Comparison of ENCODE assay signal across 8 cellular contexts in the genomic region with DNA sequence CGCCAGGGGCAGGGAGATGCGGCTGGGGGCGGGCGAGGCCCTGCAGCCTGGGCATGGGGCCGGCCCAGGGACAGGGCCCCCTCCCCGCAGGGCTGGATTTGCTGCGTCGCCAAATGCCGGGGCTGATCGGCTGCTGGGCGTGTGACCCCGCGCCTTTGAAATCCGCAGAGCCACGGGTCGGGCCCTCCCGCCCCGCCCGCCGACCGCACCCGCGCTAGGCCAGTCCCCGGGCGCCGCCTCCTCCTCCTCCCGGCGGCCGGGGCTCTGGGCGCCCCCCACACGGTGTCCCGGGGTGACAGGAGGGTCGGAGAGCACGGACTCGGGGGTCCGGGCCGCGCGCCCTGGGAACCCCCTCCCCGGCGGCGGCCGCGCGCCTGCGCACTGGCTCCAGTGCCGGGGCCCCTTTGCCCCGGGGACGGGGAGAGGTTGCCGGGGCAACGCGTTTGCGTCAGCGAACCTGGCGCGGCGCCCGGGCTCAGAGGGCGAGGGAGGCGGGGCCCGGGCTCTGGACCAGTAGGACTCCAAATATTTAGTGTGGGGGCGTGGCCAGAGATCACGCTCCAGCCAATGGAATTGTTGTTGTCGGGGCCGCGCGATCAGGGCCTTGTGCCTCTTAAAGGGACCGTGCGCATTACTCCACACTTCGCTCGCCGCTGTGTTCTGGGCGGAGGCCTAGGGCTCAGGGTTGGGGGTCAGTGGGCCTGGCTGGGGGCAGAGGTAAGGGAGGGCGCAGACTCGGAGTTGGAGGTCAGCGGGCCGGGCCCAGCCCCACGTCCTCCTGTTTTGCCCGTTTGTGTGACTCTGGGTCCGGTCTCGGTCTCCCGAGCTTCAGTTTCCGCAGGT. TPM values are rescaled to one million over a fixed set of nuclear protein-coding genes. Genes with fewer than 3 reads are reported as not detected.
DNase-seq lines count a peak whose midpoint lies in the region; ATAC-seq and TF ChIP-seq lines count a peak whose summit lies in the region.

No MANE protein-coding gene starts in this region.

- peaks cover 28% of the 10 kb centered on the region for H3K4me1 Mint-ChIP-seq in WTC11

- H3K4me3 ChIP-seq in cardiac fibroblast (replicated peaks in 1 of 2; ENCODE audit: low read depth in 2 of 2, low read length in 2 of 2) = peak overlapping the region; percentile 43 to 57

- peak overlapping the region; percentile 87 for H3K4me3 Mint-ChIP-seq in WTC11

- H3K27me3 Mint-ChIP-seq in WTC11 (ENCODE audit: low read depth) = no peaks in the 10 kb centered on the region

- peak overlapping the region; percentile 97 for H3K27ac Mint-ChIP-seq in WTC11

- ATAC-seq in GM18909 (IDR thresholded peaks at IDR 0.05; ENCODE audit: poor library complexity, unreplicated experiment) (peak; percentile 81), HG03159 (IDR thresholded peaks at IDR 0.05; ENCODE audit: unreplicated experiment) (peak; percentile 80), WTC11 (peak; percentile 89)

- CTCF ChIA-PET in WTC11 (lab: Charles Lee) = interaction anchor here (0.7 to 1.1 kb wide), 6 partner anchors 9 to 131 kb away, joined by 3 to 5 read pairs (median 4); no protein-coding TSS in a partner anchor

- no peaks in the 10 kb centered on the region for H3K36me3 Mint-ChIP-seq in WTC11

- H3K9me3 Mint-ChIP-seq in WTC11 = no peaks in the 10 kb centered on the region

- TF ChIP-seq CTCF in WTC11 (IDR thresholded peaks at IDR 0.05) = no peak
- no peak for TF ChIP-seq CTCF in cardiac fibroblast (IDR thresholded peaks at IDR 0.05; ENCODE audit: low read depth, low read length)

- DNase-seq in AG08395 (ENCODE audit: low spot score) (peak; percentile 99), NCI-H2227 treated with DMSO at 0.1 percent for 48 hours (lab: John Stamatoyannopoulos, UW) (peak; percentile 95), WTC11 (ENCODE audit: low spot score) (peak; percentile 99), cardiac fibroblast (ENCODE audit: low read depth in 2 of 2) (peak; percentile 99), inferior parietal cortex (ENCODE audit: extremely low spot score) (peak; percentile 99), smooth muscle cell of the brain vasculature (ENCODE audit: low read depth, low spot score) (peak; percentile 96)

- POLR2A ChIA-PET in WTC11 (lab: Charles Lee) = interaction anchor here (0.6 to 1.6 kb wide), 3 partner anchors 10 to 33 kb away, joined by 3 to 5 read pairs (median 3); a partner anchor contains a TSS

TF ChIP-seq in WTC11, 78 proteins besides CTCF, POLR2A, EP300 and RAD21 (continues in another document):
- TF ChIP-seq ATF1 (CRISPR knock-in tag; IDR thresholded peaks at IDR 0.05) = no peak
- peak; percentile 46; the same call in 1 of the 2 replicates for TF ChIP-seq RELA (CRISPR knock-in tag; IDR thresholded peaks at IDR 0.05; ENCODE audit: borderline replicate concordance)
- TF ChIP-seq, protein P1, sequence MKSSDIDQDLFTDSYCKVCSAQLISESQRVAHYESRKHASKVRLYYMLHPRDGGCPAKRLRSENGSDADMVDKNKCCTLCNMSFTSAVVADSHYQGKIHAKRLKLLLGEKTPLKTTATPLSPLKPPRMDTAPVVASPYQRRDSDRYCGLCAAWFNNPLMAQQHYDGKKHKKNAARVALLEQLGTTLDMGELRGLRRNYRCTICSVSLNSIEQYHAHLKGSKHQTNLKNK (CRISPR knock-in tag; IDR thresholded peaks at IDR 0.05) = no peak
- TF ChIP-seq, protein P2, sequence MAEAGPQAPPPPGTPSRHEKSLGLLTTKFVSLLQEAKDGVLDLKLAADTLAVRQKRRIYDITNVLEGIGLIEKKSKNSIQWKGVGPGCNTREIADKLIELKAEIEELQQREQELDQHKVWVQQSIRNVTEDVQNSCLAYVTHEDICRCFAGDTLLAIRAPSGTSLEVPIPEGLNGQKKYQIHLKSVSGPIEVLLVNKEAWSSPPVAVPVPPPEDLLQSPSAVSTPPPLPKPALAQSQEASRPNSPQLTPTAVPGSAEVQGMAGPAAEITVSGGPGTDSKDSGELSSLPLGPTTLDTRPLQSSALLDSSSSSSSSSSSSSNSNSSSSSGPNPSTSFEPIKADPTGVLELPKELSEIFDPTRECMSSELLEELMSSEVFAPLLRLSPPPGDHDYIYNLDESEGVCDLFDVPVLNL (CRISPR knock-in tag; IDR thresholded peaks at IDR 0.05; ENCODE audit: borderline replicate concordance, low read depth) = 0 out of 2 replicates have a peak, but pooled peaks have one; percentile 36
- TF ChIP-seq MYBL2 (CRISPR knock-in tag; IDR thresholded peaks at IDR 0.05) = no peak
- TF ChIP-seq, protein P3, sequence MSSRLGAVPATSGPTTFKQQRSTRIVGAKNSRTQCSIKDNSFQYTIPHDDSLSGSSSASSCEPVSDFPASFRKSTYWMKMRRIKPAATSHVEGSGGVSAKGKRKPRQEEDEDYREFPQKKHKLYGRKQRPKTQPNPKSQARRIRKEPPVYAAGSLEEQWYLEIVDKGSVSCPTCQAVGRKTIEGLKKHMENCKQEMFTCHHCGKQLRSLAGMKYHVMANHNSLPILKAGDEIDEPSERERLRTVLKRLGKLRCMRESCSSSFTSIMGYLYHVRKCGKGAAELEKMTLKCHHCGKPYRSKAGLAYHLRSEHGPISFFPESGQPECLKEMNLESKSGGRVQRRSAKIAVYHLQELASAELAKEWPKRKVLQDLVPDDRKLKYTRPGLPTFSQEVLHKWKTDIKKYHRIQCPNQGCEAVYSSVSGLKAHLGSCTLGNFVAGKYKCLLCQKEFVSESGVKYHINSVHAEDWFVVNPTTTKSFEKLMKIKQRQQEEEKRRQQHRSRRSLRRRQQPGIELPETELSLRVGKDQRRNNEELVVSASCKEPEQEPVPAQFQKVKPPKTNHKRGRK (CRISPR knock-in tag; IDR thresholded peaks at IDR 0.05; ENCODE audit: borderline replicate concordance) = no peak
- no peak for TF ChIP-seq MXD4 (CRISPR knock-in tag; IDR thresholded peaks at IDR 0.05; ENCODE audit: borderline replicate concordance)
- TF ChIP-seq FOXP1 (CRISPR knock-in tag; IDR thresholded peaks at IDR 0.05; ENCODE audit: borderline replicate concordance) = 0 out of 2 replicates have a peak, but pooled peaks have one; percentile 8
- TF ChIP-seq, protein P4, sequence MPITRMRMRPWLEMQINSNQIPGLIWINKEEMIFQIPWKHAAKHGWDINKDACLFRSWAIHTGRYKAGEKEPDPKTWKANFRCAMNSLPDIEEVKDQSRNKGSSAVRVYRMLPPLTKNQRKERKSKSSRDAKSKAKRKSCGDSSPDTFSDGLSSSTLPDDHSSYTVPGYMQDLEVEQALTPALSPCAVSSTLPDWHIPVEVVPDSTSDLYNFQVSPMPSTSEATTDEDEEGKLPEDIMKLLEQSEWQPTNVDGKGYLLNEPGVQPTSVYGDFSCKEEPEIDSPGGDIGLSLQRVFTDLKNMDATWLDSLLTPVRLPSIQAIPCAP (CRISPR knock-in tag; IDR thresholded peaks at IDR 0.05) = no peak
- TF ChIP-seq, protein P5, sequence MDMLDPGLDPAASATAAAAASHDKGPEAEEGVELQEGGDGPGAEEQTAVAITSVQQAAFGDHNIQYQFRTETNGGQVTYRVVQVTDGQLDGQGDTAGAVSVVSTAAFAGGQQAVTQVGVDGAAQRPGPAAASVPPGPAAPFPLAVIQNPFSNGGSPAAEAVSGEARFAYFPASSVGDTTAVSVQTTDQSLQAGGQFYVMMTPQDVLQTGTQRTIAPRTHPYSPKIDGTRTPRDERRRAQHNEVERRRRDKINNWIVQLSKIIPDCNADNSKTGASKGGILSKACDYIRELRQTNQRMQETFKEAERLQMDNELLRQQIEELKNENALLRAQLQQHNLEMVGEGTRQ (CRISPR knock-in tag; IDR thresholded peaks at IDR 0.05) = no peak
- no peak for TF ChIP-seq GTF2I (CRISPR knock-in tag; conservative IDR thresholded peaks at IDR 0.05)
- TF ChIP-seq, protein P6, sequence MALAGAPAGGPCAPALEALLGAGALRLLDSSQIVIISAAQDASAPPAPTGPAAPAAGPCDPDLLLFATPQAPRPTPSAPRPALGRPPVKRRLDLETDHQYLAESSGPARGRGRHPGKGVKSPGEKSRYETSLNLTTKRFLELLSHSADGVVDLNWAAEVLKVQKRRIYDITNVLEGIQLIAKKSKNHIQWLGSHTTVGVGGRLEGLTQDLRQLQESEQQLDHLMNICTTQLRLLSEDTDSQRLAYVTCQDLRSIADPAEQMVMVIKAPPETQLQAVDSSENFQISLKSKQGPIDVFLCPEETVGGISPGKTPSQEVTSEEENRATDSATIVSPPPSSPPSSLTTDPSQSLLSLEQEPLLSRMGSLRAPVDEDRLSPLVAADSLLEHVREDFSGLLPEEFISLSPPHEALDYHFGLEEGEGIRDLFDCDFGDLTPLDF (CRISPR knock-in tag; IDR thresholded peaks at IDR 0.05) = no peak
- TF ChIP-seq, protein P7, sequence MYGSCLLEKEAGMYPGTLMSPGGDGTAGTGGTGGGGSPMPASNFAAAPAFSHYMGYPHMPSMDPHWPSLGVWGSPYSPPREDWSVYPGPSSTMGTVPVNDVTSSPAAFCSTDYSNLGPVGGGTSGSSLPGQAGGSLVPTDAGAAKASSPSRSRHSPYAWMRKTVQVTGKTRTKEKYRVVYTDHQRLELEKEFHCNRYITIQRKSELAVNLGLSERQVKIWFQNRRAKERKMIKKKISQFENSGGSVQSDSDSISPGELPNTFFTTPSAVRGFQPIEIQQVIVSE (CRISPR knock-in tag; IDR thresholded peaks at IDR 0.05; ENCODE audit: borderline replicate concordance) = no peak
- TF ChIP-seq, protein P8, sequence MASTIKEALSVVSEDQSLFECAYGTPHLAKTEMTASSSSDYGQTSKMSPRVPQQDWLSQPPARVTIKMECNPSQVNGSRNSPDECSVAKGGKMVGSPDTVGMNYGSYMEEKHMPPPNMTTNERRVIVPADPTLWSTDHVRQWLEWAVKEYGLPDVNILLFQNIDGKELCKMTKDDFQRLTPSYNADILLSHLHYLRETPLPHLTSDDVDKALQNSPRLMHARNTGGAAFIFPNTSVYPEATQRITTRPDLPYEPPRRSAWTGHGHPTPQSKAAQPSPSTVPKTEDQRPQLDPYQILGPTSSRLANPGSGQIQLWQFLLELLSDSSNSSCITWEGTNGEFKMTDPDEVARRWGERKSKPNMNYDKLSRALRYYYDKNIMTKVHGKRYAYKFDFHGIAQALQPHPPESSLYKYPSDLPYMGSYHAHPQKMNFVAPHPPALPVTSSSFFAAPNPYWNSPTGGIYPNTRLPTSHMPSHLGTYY (CRISPR knock-in tag; IDR thresholded peaks at IDR 0.05) = no peak
- TF ChIP-seq ETV6 (CRISPR knock-in tag; IDR thresholded peaks at IDR 0.05) = no peak
- peak; percentile 80 for TF ChIP-seq SP1 (CRISPR knock-in tag; conservative IDR thresholded peaks at IDR 0.05)
- peak; percentile 59 for TF ChIP-seq NFYB (CRISPR knock-in tag; conservative IDR thresholded peaks at IDR 0.05; ENCODE audit: low read depth)

RNA-seq across cellular contexts. Expression of a gene that starts 10.3 kb away (rescaled TPM):
- total RNA-seq in WTC11 (2021) = 150 to 165 TPM (median 163 TPM) in 3 replicates

RNA-seq across cellular contexts. Expression of a gene that starts 34.8 kb away (rescaled TPM):
- total RNA-seq in WTC11 (2021) = 8.1 to 9.8 TPM (median 9.6 TPM) in 3 replicates

RNA-seq across cellular contexts. Expression of a gene that starts 35.4 kb away (rescaled TPM):
- 0.73 to 1.9 TPM (median 1.8 TPM) in 3 replicates for total RNA-seq in WTC11 (2021)

RNA-seq across cellular contexts. Expression of a gene that starts 45.8 kb away (rescaled TPM):
- total RNA-seq in WTC11 (2021) = 106 to 148 TPM (median 145 TPM) in 3 replicates

Comparison
In these comparisons a context has a peak if more than half of its experiments do, and no peak if none do; other contexts are left out.
1. Peak in every context shown above with its lines: DNase-seq, ATAC-seq and H3K4me3 ChIP-seq.